In the genomic region with DNA sequence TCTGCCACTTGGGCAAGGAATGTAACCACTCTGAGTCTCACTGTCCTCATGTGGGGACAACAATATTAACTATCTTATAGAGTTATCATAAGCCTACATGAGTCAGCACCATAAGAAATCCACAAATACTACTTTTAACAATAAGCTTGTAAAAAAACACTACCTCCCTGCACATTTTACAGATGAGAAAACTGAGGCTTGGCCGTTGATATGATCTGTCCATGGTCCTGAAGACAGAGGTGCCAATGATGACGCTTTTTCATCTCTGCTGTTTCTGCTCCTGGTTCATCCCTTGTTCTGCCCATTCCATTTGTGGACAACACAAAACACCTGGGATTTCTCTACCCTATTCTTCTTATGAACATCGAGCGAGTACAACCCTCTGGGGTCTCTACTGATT, we compare ENCODE assay signal across 23 cellular contexts. TPM values are rescaled to one million over a fixed set of nuclear protein-coding genes. Genes with fewer than 3 reads are reported as not detected.
DNase-seq lines count a peak whose midpoint lies in the region; ATAC-seq and TF ChIP-seq lines count a peak whose summit lies in the region.
"Had no signal": no experiment of that assay in that cellular context is flagged by ENCODE, and none has a peak within 500 bp of the region (broad histone marks: within the 10 kb centered on the region; RNA-seq: fewer than 3 reads in every experiment).

No MANE protein-coding gene starts in this region.

- H2AFZ ChIP-seq in SK-N-SH (ENCODE audit: low read depth): no peak overlapping the region
- no peak overlapping the region for H2AFZ ChIP-seq in PC-9

- H3K4me3 Mint-ChIP-seq in endodermal cell: no peak overlapping the region
- H3K4me3 Mint-ChIP-seq: CD4-positive, CD25-positive, alpha-beta regulatory T cell had no signal

- H3K79me2 ChIP-seq in SK-N-SH (ENCODE audit: insufficient read depth) (no peaks in the 10 kb centered on the region), PC-9 (ENCODE audit: low read depth) (no peaks in the 10 kb centered on the region)

- CTCF ChIA-PET in SK-N-SH (lab: Yijun Ruan, JAX) (interaction anchor here (1.8 kb wide), 1 partner anchor 58 kb away, joined by 7 read pairs; no protein-coding TSS in a partner anchor), PC-9 (lab: Charles Lee) (no interaction called here)

- TF ChIP-seq EP300 in SK-N-SH (IDR thresholded peaks at IDR 0.05; ENCODE audit: borderline replicate concordance in 1 of 2, low read depth in 1 of 2, low read length in 1 of 2): no peak

- H3K36me3 Mint-ChIP-seq in endodermal cell (ENCODE audit: low read depth): no peaks in the 10 kb centered on the region
- H3K36me3 Mint-ChIP-seq: CD4-positive, CD25-positive, alpha-beta regulatory T cell had no signal

- no peaks in the 10 kb centered on the region for H3K9me3 Mint-ChIP-seq in endodermal cell

- no peaks in the 10 kb centered on the region for H3K36me3 ChIP-seq in SK-N-SH (replicated peaks in 1 of 2; ENCODE audit: control insufficient read depth in 1 of 2, insufficient read depth in 2 of 2, low read length in 1 of 2)
- H3K36me3 ChIP-seq in BLaER1 treated with 17β-estradiol and CSF1 and Interleukin-3, amounts not matched to agents 10 nM and 100 nM: no peaks in the 10 kb centered on the region
- no peaks in the 10 kb centered on the region for H3K36me3 ChIP-seq in endodermal cell (ENCODE audit: control insufficient read depth, insufficient read depth, low read length)
- no peaks in the 10 kb centered on the region for H3K36me3 ChIP-seq in PC-9 (ENCODE audit: low read depth)

- BruUV-seq in PC-9 (replicated peaks; lab: Mats Ljungman, UMichigan): no TSS peak

- H3K9ac ChIP-seq in SK-N-SH (no peak overlapping the region), endodermal cell (ENCODE audit: extremely low read depth, low read length, poor library complexity, severe bottlenecking) (no peak overlapping the region)
- no peak overlapping the region for H3K9ac ChIP-seq in BLaER1 treated with 17β-estradiol and CSF1 and Interleukin-3, amounts not matched to agents 10 nM and 100 nM

- H3F3A ChIP-seq in SK-N-SH (replicated peaks; ENCODE audit: insufficient read depth): peaks cover 3% of the 10 kb centered on the region
- H3F3A ChIP-seq in PC-9 (ENCODE audit: insufficient read depth, low read depth): no peaks in the 10 kb centered on the region

- H3K27me3 ChIP-seq in SK-N-SH (ENCODE audit: insufficient read depth) (0 out of 2 replicates have a peak, but pooled peaks cover 1% of the 10 kb centered on the region), endodermal cell (ENCODE audit: control insufficient read depth, insufficient read depth, low read length, poor library complexity, severe bottlenecking) (no peaks in the 10 kb centered on the region), PC-9 (ENCODE audit: insufficient read depth, low read depth) (0 out of 2 replicates have a peak, but pooled peaks cover 4% of the 10 kb centered on the region)
- H3K27me3 ChIP-seq in BLaER1 treated with 17β-estradiol and CSF1 and Interleukin-3, amounts not matched to agents 10 nM and 100 nM: no peaks in the 10 kb centered on the region

- H3K4me3 ChIP-seq in SK-N-SH (ENCODE audit: low read depth in 2 of 2, low read length in 1 of 2): no peak overlapping the region
- no peak overlapping the region for H3K4me3 ChIP-seq in BLaER1 treated with 17β-estradiol and CSF1 and Interleukin-3, amounts not matched to agents 10 nM and 100 nM
- no peak overlapping the region for H3K4me3 ChIP-seq in endodermal cell (ENCODE audit: low read length)
- H3K4me3 ChIP-seq in PC-9: no peak overlapping the region

- TF ChIP-seq RAD21 in SK-N-SH (IDR thresholded peaks at IDR 0.05; ENCODE audit: low read length): no peak

- intact Hi-C loops in PC-9 (cut with micrococcal nuclease; ENCODE audit: unreplicated experiment): no loop called here

- H3K27ac ChIP-seq in SK-N-SH (ENCODE audit: low read depth in 2 of 2, low read length in 1 of 2): no peak overlapping the region
- H3K27ac ChIP-seq in BLaER1 treated with 17β-estradiol and CSF1 and Interleukin-3, amounts not matched to agents 10 nM and 100 nM: no peak overlapping the region
- H3K27ac ChIP-seq in endodermal cell (ENCODE audit: low read depth, low read length): no peak overlapping the region
- no peak overlapping the region for H3K27ac ChIP-seq in PC-9
- H3K27ac ChIP-seq: 22Rv1, HL-60 had no signal

- H3K9me2 ChIP-seq in SK-N-SH: no peaks in the 10 kb centered on the region; the same call in 1 of the 2 replicates
- no peaks in the 10 kb centered on the region for H3K9me2 ChIP-seq in PC-9 (ENCODE audit: insufficient read depth)

- POLR2A ChIA-PET in SK-N-SH (lab: Yijun Ruan, JAX) (no interaction called here), PC-9 (lab: Charles Lee; ENCODE audit: unreplicated experiment) (no interaction called here)

- peaks cover 8% of the 10 kb centered on the region for H3K4me1 Mint-ChIP-seq in endodermal cell
- H3K4me1 Mint-ChIP-seq: CD4-positive, CD25-positive, alpha-beta regulatory T cell had no signal

- H3K4me2 ChIP-seq in SK-N-SH (no peak overlapping the region), PC-9 (no peak overlapping the region)
- peak overlapping the region in 6 of 11 experiments; percentile 22 to 61 (median 42); a peak in 7 of 22 replicates for H3K4me2 ChIP-seq in BLaER1 treated with 17β-estradiol and CSF1 and Interleukin-3, amounts not matched to agents 10 nM and 100 nM

- DNase-seq in SK-N-SH: no peak
- DNase-seq in NAMALWA (ENCODE audit: low spot score): peak; percentile 46
- DNase-seq in endodermal cell: peak; percentile 38
- DNase-seq in PC-9: no peak
- DNase-seq: CD4-positive, CD25-positive, alpha-beta regulatory T cell; COR-L47; DMS 273 treated with DMSO at 0.1 percent for 48 hours; DND-41; GOT3; IMR-90; MM.1S; NCI-H1092 treated with DMSO at 0.1 percent for 48 hours; NCI-H146; NCI-H2029 treated with DMSO at 0.1 percent for 48 hours; NCI-H2171; NCI-H446; SIG-M5 had no signal

- no peak overlapping the region for H3K27ac Mint-ChIP-seq in endodermal cell
- H3K27ac Mint-ChIP-seq: CD4-positive, CD25-positive, alpha-beta regulatory T cell had no signal

- H3K9me3 ChIP-seq in SK-N-SH (no peaks in the 10 kb centered on the region), endodermal cell (ENCODE audit: control insufficient read depth, low read length) (no peaks in the 10 kb centered on the region), PC-9 (ENCODE audit: insufficient read depth, low read depth) (no peaks in the 10 kb centered on the region)
- H3K9me3 ChIP-seq in BLaER1 treated with 17β-estradiol and CSF1 and Interleukin-3, amounts not matched to agents 10 nM and 100 nM (replicated peaks in 1 of 11): 0 out of 22 replicates have a peak, but pooled peaks cover 0 to 4% (median 0%) of the 10 kb centered on the region in 11 experiments

- 64% methylated on average over 4 of the region's 4 CpGs for WGBS in SK-N-SH (ENCODE audit: low lambda C conversion rate)
- 88 to 92% methylated on average over 4 of the region's 4 CpGs for WGBS in endodermal cell (ENCODE audit: insufficient coverage in 1 of 2, insufficient read length in 1 of 2), 2 experiments

- H4K20me1 ChIP-seq in SK-N-SH (ENCODE audit: insufficient read depth): no peaks in the 10 kb centered on the region
- no peaks in the 10 kb centered on the region for H4K20me1 ChIP-seq in BLaER1 treated with 17β-estradiol and CSF1 and Interleukin-3, amounts not matched to agents 10 nM and 100 nM
- no peaks in the 10 kb centered on the region for H4K20me1 ChIP-seq in PC-9 (ENCODE audit: insufficient read depth)

- peaks cover 12% of the 10 kb centered on the region for H3K27me3 Mint-ChIP-seq in endodermal cell (ENCODE audit: insufficient read depth)

- no peak for TF ChIP-seq CTCF in SK-N-SH (IDR thresholded peaks at IDR 0.05)
- TF ChIP-seq CTCF in endodermal cell (conservative IDR thresholded peaks at IDR 0.05): no peak
- no peak for TF ChIP-seq CTCF in PC-9 (conservative IDR thresholded peaks at IDR 0.05)

- H3K4me1 ChIP-seq in SK-N-SH (ENCODE audit: control insufficient read depth in 1 of 2, insufficient read depth in 2 of 2, low read depth in 1 of 2, low read length in 1 of 2) (no peaks in the 10 kb centered on the region), endodermal cell (ENCODE audit: control insufficient read depth, insufficient read depth, low read length) (no peaks in the 10 kb centered on the region), PC-9 (replicated peaks; ENCODE audit: insufficient read depth) (no peaks in the 10 kb centered on the region)
- peaks cover 0 to 24% (median 13%) of the 10 kb centered on the region in 10 experiments; a peak in 12 of 20 replicates for H3K4me1 ChIP-seq in BLaER1 treated with 17β-estradiol and CSF1 and Interleukin-3, amounts not matched to agents 10 nM and 100 nM

- ATAC-seq in SK-N-SH treated with all-trans-retinoic acid at 6 μM for 48 hours (no peak), GM19023 (IDR thresholded peaks at IDR 0.05; ENCODE audit: unreplicated experiment) (no peak), HG02798 (IDR thresholded peaks at IDR 0.05; ENCODE audit: poor library complexity, unreplicated experiment) (no peak)

TF ChIP-seq in SK-N-SH treated with all-trans-retinoic acid at 6 μM for 48 hours, 23 proteins besides CTCF, POLR2A, EP300 and RAD21:
- TF ChIP-seq BACH2 (CRISPR knock-in tag; IDR thresholded peaks at IDR 0.05; ENCODE audit: borderline replicate concordance) (no peak), OSR1 (CRISPR knock-in tag; IDR thresholded peaks at IDR 0.05) (no peak), ESRRG (CRISPR knock-in tag; IDR thresholded peaks at IDR 0.05) (no peak), GLIS3 (CRISPR knock-in tag; IDR thresholded peaks at IDR 0.05) (no peak)

RNA-seq across cellular contexts. Expression of a gene that starts 23.4 kb away (rescaled TPM):
- 5.9 and 7.6 TPM in 2 replicates for polyA plus RNA-seq in SK-N-SH (2012; rRNA removed)
- 8.9 and 9.3 TPM in 2 replicates for polyA plus RNA-seq in SK-N-SH (2012; cell fraction: cytosol; rRNA removed)
- polyA plus RNA-seq in SK-N-SH (2012; cell fraction: nucleus; rRNA removed): 2.6 and 8.5 TPM in 2 replicates
- total RNA-seq in endodermal cell (10 to 100 TPM; 77.2 to 83.3 TPM), PC-9 (2021) (34.5 and 39.9 TPM in 2 replicates)
- polyA plus RNA-seq in endodermal cell (2013, experiment 1 of 2): 44.7 TPM
- polyA plus RNA-seq in endodermal cell (2013, experiment 2 of 2): 46.5 TPM

Comparison
In these comparisons a context has a peak if more than half of its experiments do, and no peak if none do; other contexts are left out.
1. DNase-seq: peak in NAMALWA (single experiment) and endodermal cell (single experiment); none in SK-N-SH (single experiment) and PC-9 (0 of 2).
2. H3K4me2 ChIP-seq: peak in BLaER1 treated with 17β-estradiol and CSF1 and Interleukin-3, amounts not matched to agents 10 nM and 100 nM (6 of 11); none in SK-N-SH (single experiment) and PC-9 (single experiment).